In genomic region chr9:129696803-129697110, GRCh38 we compare ENCODE assay signal across 11 cellular contexts. TPM values are rescaled to one million over a fixed set of nuclear protein-coding genes. Genes with fewer than 3 reads are reported as not detected.
A peak's percentile ranks its signal among the peaks of the same experiment; 100 is the strongest.
DNase-seq lines count a peak whose midpoint lies in the region; ATAC-seq and TF ChIP-seq lines count a peak whose summit lies in the region.
"Had no signal": no experiment of that assay in that cellular context is flagged by ENCODE, and none has a peak within 500 bp of the region (broad histone marks: within the 10 kb centered on the region; RNA-seq: fewer than 3 reads in every experiment).

No MANE protein-coding gene starts in this region.

- DNase-seq in HFFc6, result no peak
- DNase-seq in NCI-H1436 treated with DMSO at 0.1 percent for 48 hours (lab: John Stamatoyannopoulos, UW), result no peak
- DNase-seq in activated gamma-delta T cell treated with Interleukin-2 at 50 U/mL for 16 hours, result no peak
- no peak for DNase-seq in erythroblast (lab: John Stamatoyannopoulos, UW)
- DNase-seq: activated CD8-positive, alpha-beta memory T cell treated with anti-CD3 and anti-CD28 coated beads, Interleukin-2, amount 10 ng/mL, durations not matched to agents 7 days and 5 days; KG1 had no signal

- peak overlapping the region; percentile 82 for H3K4me3 Mint-ChIP-seq in HFFc6
- peak overlapping the region; percentile 69 for H3K4me3 Mint-ChIP-seq in activated T-helper 17 cell treated with anti-CD3 and anti-CD28 coated beads, Interleukin-2, amount 50 U/mL, for 72 hours
- H3K4me3 Mint-ChIP-seq: activated CD8-positive, alpha-beta memory T cell treated with anti-CD3 and anti-CD28 coated beads, Interleukin-2, amount 10 ng/mL, durations not matched to agents 7 days and 5 days had no signal

- ATAC-seq in activated T-helper 17 cell treated with anti-CD3 and anti-CD28 coated beads, Interleukin-2, amount 50 U/mL, for 72 hours (replicated peaks), result no peak
- no peak for ATAC-seq in HG03108 (IDR thresholded peaks at IDR 0.05; ENCODE audit: unreplicated experiment)

- H3K27me3 Mint-ChIP-seq in HFFc6 (ENCODE audit: insufficient read depth), result peaks cover 4% of the 10 kb centered on the region; the same call in 1 of the 2 replicates
- peaks cover 27% of the 10 kb centered on the region for H3K27me3 Mint-ChIP-seq in activated T-helper 17 cell treated with anti-CD3 and anti-CD28 coated beads, Interleukin-2, amount 50 U/mL, for 72 hours

- H3K27ac ChIP-seq in skin epidermis, result peak overlapping the region in 20 of 21 experiments; percentile 39 to 98 (median 84)

- peak overlapping the region; percentile 42 for H3K4me3 ChIP-seq in iPS-11a (ENCODE audit: low read depth, low read length)
- H3K4me3 ChIP-seq in skin epidermis, result peak overlapping the region in 4 of 7 experiments; percentile 21 to 42 (median 32)

- H3K4me1 Mint-ChIP-seq in HFFc6 (ENCODE audit: low read depth), result peaks cover 66% of the 10 kb centered on the region
- H3K4me1 Mint-ChIP-seq in activated T-helper 17 cell treated with anti-CD3 and anti-CD28 coated beads, Interleukin-2, amount 50 U/mL, for 72 hours, result no peaks in the 10 kb centered on the region

- no peaks in the 10 kb centered on the region; the same call in 1 of the 2 replicates for H3K9me3 Mint-ChIP-seq in HFFc6
- no peaks in the 10 kb centered on the region for H3K9me3 Mint-ChIP-seq in activated T-helper 17 cell treated with anti-CD3 and anti-CD28 coated beads, Interleukin-2, amount 50 U/mL, for 72 hours

- no peak for TF ChIP-seq CTCF in HFFc6 (IDR thresholded peaks at IDR 0.05)

- peak overlapping the region; percentile 97 for H3K27ac Mint-ChIP-seq in HFFc6
- H3K27ac Mint-ChIP-seq in activated T-helper 17 cell treated with anti-CD3 and anti-CD28 coated beads, Interleukin-2, amount 50 U/mL, for 72 hours, result no peak overlapping the region
- H3K27ac Mint-ChIP-seq: activated CD8-positive, alpha-beta memory T cell treated with anti-CD3 and anti-CD28 coated beads, Interleukin-2, amount 10 ng/mL, durations not matched to agents 7 days and 5 days had no signal

- peaks cover 27% of the 10 kb centered on the region for H3K36me3 Mint-ChIP-seq in HFFc6 (ENCODE audit: low read depth)
- H3K36me3 Mint-ChIP-seq in activated T-helper 17 cell treated with anti-CD3 and anti-CD28 coated beads, Interleukin-2, amount 50 U/mL, for 72 hours (ENCODE audit: low read depth), result no peaks in the 10 kb centered on the region
- H3K36me3 Mint-ChIP-seq: activated CD8-positive, alpha-beta memory T cell treated with anti-CD3 and anti-CD28 coated beads, Interleukin-2, amount 10 ng/mL, durations not matched to agents 7 days and 5 days had no signal

- no peak for TF ChIP-seq POLR2A in erythroblast (IDR thresholded peaks at IDR 0.05; ENCODE audit: low read length)

RNA-seq across cellular contexts. Expression of gene PRRX2, which starts 31.3 kb away (rescaled TPM):
- total RNA-seq in HFFc6 (2021; fragmentation: NEBNext Ultra II Directional; extraction: Animal tissue kit (Norgen Biotek cat#: 25700)), result 100 to 1,000 TPM in 4 of 6 experiments, 10 to 100 TPM in 2; 34.0 to 113 (median 102) TPM
- total RNA-seq in activated T-helper 17 cell treated with anti-CD3 and anti-CD28 coated beads, Interleukin-2, amount 50 U/mL, for 72 hours, result under 1 TPM in 1 of 2 donors, not detected in 1; 0.32 TPM
- total RNA-seq: glomerular endothelial cell had no signal

RNA-seq across cellular contexts. Expression of gene ASB6, which starts 54.8 kb away (rescaled TPM):
- total RNA-seq in HFFc6 (2021; fragmentation: NEBNext Ultra II Directional; extraction: Animal tissue kit (Norgen Biotek cat#: 25700)), result 10 to 100 TPM; 28.9 to 33.1 (median 30.6) TPM
- 10 to 100 TPM; 12.3 to 26.4 TPM for total RNA-seq in activated T-helper 17 cell treated with anti-CD3 and anti-CD28 coated beads, Interleukin-2, amount 50 U/mL, for 72 hours

RNA-seq across cellular contexts. Expression of gene PTGES, which starts 56.1 kb away (rescaled TPM):
- 10 to 100 TPM; 11.3 to 29.6 (median 26.0) TPM for total RNA-seq in HFFc6 (2021; fragmentation: NEBNext Ultra II Directional; extraction: Animal tissue kit (Norgen Biotek cat#: 25700))
- not detected for total RNA-seq in activated T-helper 17 cell treated with anti-CD3 and anti-CD28 coated beads, Interleukin-2, amount 50 U/mL, for 72 hours
- total RNA-seq: activated CD8-positive, alpha-beta memory T cell treated with anti-CD3 and anti-CD28 coated beads, Interleukin-2, amount 10 ng/mL, durations not matched to agents 7 days and 5 days had no signal

Comparison
In these comparisons a context has a peak if more than half of its experiments do, and no peak if none do; other contexts are left out.
1. RNA of gene PRRX2, which starts 31.3 kb away (total RNA-seq): 34.0 to 113 TPM in HFFc6; 0.32 TPM in activated T-helper 17 cell treated with anti-CD3 and anti-CD28 coated beads, Interleukin-2, amount 50 U/mL, for 72 hours; every median in the first group is over 10 times any median in the second.
2. RNA of gene PTGES, which starts 56.1 kb away (total RNA-seq): 11.3 to 29.6 TPM in HFFc6; not detected in activated T-helper 17 cell treated with anti-CD3 and anti-CD28 coated beads, Interleukin-2, amount 50 U/mL, for 72 hours; every median in the first group is over 10 times any median in the second.